10 cellular contexts compared by ENCODE assay signal in the genomic region with DNA sequence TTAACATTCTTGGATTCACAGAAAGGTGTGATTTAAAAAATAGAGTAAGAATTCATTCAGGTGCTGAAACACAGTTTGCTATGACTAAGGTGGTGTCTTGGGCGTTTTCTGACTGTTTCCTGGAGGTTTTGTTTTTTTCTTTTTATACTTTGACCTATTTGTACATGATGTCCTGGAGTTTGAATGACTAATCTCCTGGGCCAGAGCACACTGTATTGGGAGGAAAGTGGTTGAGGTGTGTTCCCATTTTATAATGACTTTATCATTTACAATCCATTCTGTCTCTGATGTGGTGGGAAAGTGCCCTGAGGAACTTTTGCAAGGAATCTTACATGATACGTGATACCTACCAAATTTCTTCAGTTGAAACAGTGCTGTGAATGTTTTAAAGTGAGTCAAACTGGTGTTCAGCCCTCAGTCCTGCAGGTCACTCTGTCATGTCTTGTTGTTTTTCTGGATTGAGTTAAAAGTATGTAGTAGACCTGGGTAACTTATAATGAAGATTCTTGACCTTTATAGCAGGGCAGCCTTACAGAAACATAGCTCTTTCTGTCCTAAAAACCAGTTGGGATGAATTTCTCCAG.
DNase-seq lines count a peak whose midpoint lies in the region; ATAC-seq and TF ChIP-seq lines count a peak whose summit lies in the region.
"Had no signal": no experiment of that assay in that cellular context is flagged by ENCODE, and none has a peak within 500 bp of the region (broad histone marks: within the 10 kb centered on the region; RNA-seq: fewer than 3 reads in every experiment).

No MANE protein-coding gene starts in this region.

- H3K36me3 ChIP-seq in breast epithelium: no peaks in the 10 kb centered on the region
- peaks cover 0 to 15% (median 8%) of the 10 kb centered on the region in 4 donors for H3K36me3 ChIP-seq in upper lobe of left lung

- no peak overlapping the region for H3K4me3 ChIP-seq in breast epithelium
- no peak overlapping the region for H3K4me3 ChIP-seq in upper lobe of left lung

- peaks cover 60% of the 10 kb centered on the region for H3K4me1 Mint-ChIP-seq in activated T-cell treated with anti-CD3 and anti-CD28 coated beads, Interleukin-2, amount 50 U/mL, for 72 hours (ENCODE audit: low read depth)

- 61 to 75% methylated on average over 2 of the region's 2 CpGs for WGBS in upper lobe of left lung, 2 donors

- peak overlapping the region; percentile 76 for H3K27ac Mint-ChIP-seq in activated T-cell treated with anti-CD3 and anti-CD28 coated beads, Interleukin-2, amount 50 U/mL, for 72 hours

- H3K27me3 Mint-ChIP-seq in activated T-cell treated with anti-CD3 and anti-CD28 coated beads, Interleukin-2, amount 50 U/mL, for 72 hours (ENCODE audit: low read depth): no peaks in the 10 kb centered on the region

- peak in 1 of 4 donors; percentile 11 for TF ChIP-seq EP300 in upper lobe of left lung (IDR thresholded peaks at IDR 0.05)

- ATAC-seq in activated T-cell treated with anti-CD3 and anti-CD28 coated beads, Interleukin-2, amount 50 U/mL, for 72 hours (replicated peaks in 1 of 2): peak; percentile 93 to 94
- ATAC-seq in upper lobe of left lung (ENCODE audit: low FRiP score in 2 of 2): peak in 1 of 2 donors; percentile 69

- H3K4me1 ChIP-seq in breast epithelium (peaks cover 0 to 3% of the 10 kb centered on the region in 2 donors), upper lobe of left lung (peaks cover 8 to 39% (median 22%) of the 10 kb centered on the region in 4 donors)

- peaks cover 3 to 30% of the 10 kb centered on the region in 2 donors for H3K36me3 Mint-ChIP-seq in activated T-cell treated with anti-CD3 and anti-CD28 coated beads, Interleukin-2, amount 50 U/mL, for 72 hours (ENCODE audit: insufficient read depth in 2 of 2)

- no peaks in the 10 kb centered on the region for H3K27me3 ChIP-seq in breast epithelium
- no peaks in the 10 kb centered on the region for H3K27me3 ChIP-seq in upper lobe of left lung

- no peaks in the 10 kb centered on the region for H3K9me3 Mint-ChIP-seq in activated T-cell treated with anti-CD3 and anti-CD28 coated beads, Interleukin-2, amount 50 U/mL, for 72 hours

- intact Hi-C loops in breast epithelium (cut with DNase I; ENCODE audit: low total_unique reads): no loop called here
- intact Hi-C loops in head of caudate nucleus (cut with DNase I): no loop called here

- H3K27ac ChIP-seq in breast epithelium (peak overlapping the region; percentile 2 to 75), upper lobe of left lung (peak overlapping the region; percentile 37 to 62 (median 52))

- TF ChIP-seq CTCF in breast epithelium (IDR thresholded peaks at IDR 0.05) (no peak), upper lobe of left lung (IDR thresholded peaks at IDR 0.05) (no peak)

- TF ChIP-seq POLR2A in breast epithelium (IDR thresholded peaks at IDR 0.05) (no peak), upper lobe of left lung (IDR thresholded peaks at IDR 0.05) (no peak)

- peak in 1 of 2 donors; percentile 24 for DNase-seq in activated T-cell treated with anti-CD3 and anti-CD28 coated beads, Interleukin-2, amount 50 U/mL, for 72 hours
- no peak for DNase-seq in activated T-cell treated with anti-CD3 and anti-CD28 coated beads, Interleukin-2, amount 50 U/mL, for 48 hours
- DNase-seq in breast epithelium (ENCODE audit: low spot score in 2 of 2): no peak
- peak; percentile 64 for DNase-seq in kidney tubule cell (ENCODE audit: low spot score)
- DNase-seq in upper lobe of left lung: no peak
- no peak for DNase-seq in cerebellum (ENCODE audit: low spot score)
- DNase-seq in head of caudate nucleus: no peak
- no peak for DNase-seq in AG08396 (ENCODE audit: low spot score)
- DNase-seq: NCI-H1048, SK-N-SH had no signal

- H3K4me3 Mint-ChIP-seq in activated T-cell treated with anti-CD3 and anti-CD28 coated beads, Interleukin-2, amount 50 U/mL, for 72 hours: peak overlapping the region; percentile 54 to 58

- H3K9me3 ChIP-seq in breast epithelium (no peaks in the 10 kb centered on the region), upper lobe of left lung (no peaks in the 10 kb centered on the region)
- H3K9me3 ChIP-seq: SK-N-SH had no signal
